Comparison of ENCODE assay signal across 8 cellular contexts in genomic region chr3:196528639-196529233, GRCh38. TPM values are rescaled to one million over a fixed set of nuclear protein-coding genes. Genes with fewer than 3 reads are reported as not detected.
A peak's percentile ranks its signal among the peaks of the same experiment; 100 is the strongest.
DNase-seq lines count a peak whose midpoint lies in the region; ATAC-seq and TF ChIP-seq lines count a peak whose summit lies in the region.

No MANE protein-coding gene starts in this region.

- TF ChIP-seq CTCF in heart right ventricle (IDR thresholded peaks at IDR 0.05): peak; percentile 37 to 92 (median 74)
- TF ChIP-seq CTCF in uterus (IDR thresholded peaks at IDR 0.05): peak; percentile 41 to 71 (median 67)

- peaks cover 3% of the 10 kb centered on the region; the same call in 1 of the 2 replicates for H3K9me3 ChIP-seq in HUES64 (ENCODE audit: insufficient read depth, low read depth, low read length)
- H3K9me3 ChIP-seq in heart right ventricle: peaks cover 0 to 9% (median 0%) of the 10 kb centered on the region in 11 donors
- H3K9me3 ChIP-seq in uterus: no peaks in the 10 kb centered on the region

- H3K27ac ChIP-seq in HUES64 (ENCODE audit: low read depth, low read length) (no peak overlapping the region), heart right ventricle (peak overlapping the region in 3 of 10 donors; percentile 56 to 70 (median 57)), uterus (peak overlapping the region; percentile 8 to 58)

- H3K36me3 Mint-ChIP-seq in activated naive CD8-positive, alpha-beta T cell: no peaks in the 10 kb centered on the region

- in situ Hi-C loops in Caki2 (cut with HindIII; ENCODE audit: low pct_unique_long_range_greater_than_20kb, low sequenced_read_pairs) (no loop called here), SK-MEL-5 (cut with HindIII; ENCODE audit: low pct_unique_long_range_greater_than_20kb, low sequenced_read_pairs) (no loop called here)

- no peaks in the 10 kb centered on the region for H3K27me3 Mint-ChIP-seq in activated naive CD8-positive, alpha-beta T cell

- H3K9me3 Mint-ChIP-seq in activated naive CD8-positive, alpha-beta T cell (ENCODE audit: low read depth): no peaks in the 10 kb centered on the region

- H3K36me3 ChIP-seq in HUES64 (ENCODE audit: insufficient read depth, low read length) (no peaks in the 10 kb centered on the region), heart right ventricle (no peaks in the 10 kb centered on the region), uterus (no peaks in the 10 kb centered on the region)

- H3K4me3 ChIP-seq in HUES64 (ENCODE audit: low read length) (peak overlapping the region; percentile 42), heart right ventricle (peak overlapping the region; percentile 21 to 60 (median 46)), uterus (peak overlapping the region; percentile 22 to 25)

- peaks cover 6% of the 10 kb centered on the region; the same call in 1 of the 2 replicates for H3K4me1 ChIP-seq in HUES64 (ENCODE audit: insufficient read depth, low read length)
- H3K4me1 ChIP-seq in heart right ventricle: peaks cover 0 to 10% (median 3%) of the 10 kb centered on the region in 9 donors
- H3K4me1 ChIP-seq in uterus: no peaks in the 10 kb centered on the region

- H3K27me3 ChIP-seq in HUES64 (ENCODE audit: insufficient read depth, low read length) (no peaks in the 10 kb centered on the region), heart right ventricle (peaks cover 0 to 10% (median 0%) of the 10 kb centered on the region in 7 donors), uterus (no peaks in the 10 kb centered on the region)

- peaks cover 2% of the 10 kb centered on the region for H3K4me1 Mint-ChIP-seq in activated naive CD8-positive, alpha-beta T cell (ENCODE audit: low read depth)

- WGBS in HUES64: 55% methylated on average over 52 of the region's 52 CpGs
- 5% methylated on average over 50 to 52 of the region's 52 CpGs for WGBS in heart right ventricle, 2 donors

- DNase-seq in Caki2 (ENCODE audit: low read depth) (peak; percentile 78), SK-MEL-5 (ENCODE audit: low read depth, low spot score) (peak; percentile 43), heart right ventricle (peak; percentile 32 to 83), putamen (ENCODE audit: low spot score) (peak; percentile 26), uterus (peak; percentile 30 to 68)

- ATAC-seq in GM19463 (IDR thresholded peaks at IDR 0.05; ENCODE audit: unreplicated experiment) (peak; percentile 84), heart right ventricle (peak; percentile 87 to 99 (median 96))

- H3K4me3 Mint-ChIP-seq in activated naive CD8-positive, alpha-beta T cell: peak overlapping the region; percentile 78

- intact Hi-C loops in heart right ventricle (cut with DNase I) (loop anchor here in 2 of 10 donors (5.0 to 10.0 kb wide), 2 partner anchors 159 to 284 kb away; no protein-coding TSS in a partner anchor), uterus (cut with DNase I; ENCODE audit: low total_unique reads) (no loop called here)

- no peak for TF ChIP-seq POLR2A in uterus (IDR thresholded peaks at IDR 0.05)

- H3K27ac Mint-ChIP-seq in activated naive CD8-positive, alpha-beta T cell: peak overlapping the region; percentile 70

- H3K9ac ChIP-seq in HUES64 (ENCODE audit: low read depth, low read length): no peak overlapping the region; the same call in 1 of the 2 replicates

RNA-seq across cellular contexts. Expression of gene SMCO1, which starts 13.6 kb away (rescaled TPM):
- total RNA-seq in Caki2 (2014; rRNA removed; shearing (Covaris generic); ENCODE audit: low replicate concordance): not detected in 2 replicates
- polyA plus RNA-seq in HUES64 (2013, experiment 1 of 2): not detected
- not detected for polyA plus RNA-seq in HUES64 (2013, experiment 2 of 2)
- not detected in 2 replicates for total RNA-seq in SK-MEL-5 (2014; rRNA removed; shearing (Covaris generic))
- polyA plus RNA-seq in SK-MEL-5 (2015; cell fraction: cytosol; rRNA removed): not detected in 2 replicates
- not detected in 2 replicates for polyA plus RNA-seq in SK-MEL-5 (2015; cell fraction: nucleus; rRNA removed)
- total RNA-seq in heart right ventricle: 100 to 1,000 TPM in 2 of 10 donors, 10 to 100 TPM in 8; 18.7 to 143 (median 58.8) TPM
- 10 to 100 TPM in 1 of 2 donors, 1 to 10 TPM in 1; 3.2 to 88.8 TPM for polyA plus RNA-seq in heart right ventricle
- not detected for total RNA-seq in uterus

RNA-seq across cellular contexts. Expression of gene RNF168, which starts 25.2 kb away (rescaled TPM):
- total RNA-seq in Caki2 (2014; rRNA removed; shearing (Covaris generic); ENCODE audit: low replicate concordance): 4.8 and 5.4 TPM in 2 replicates
- polyA plus RNA-seq in HUES64 (2013, experiment 1 of 2): 24.6 TPM
- 25.7 TPM for polyA plus RNA-seq in HUES64 (2013, experiment 2 of 2)
- 7.1 and 7.7 TPM in 2 replicates for total RNA-seq in SK-MEL-5 (2014; rRNA removed; shearing (Covaris generic))
- 3.3 and 5.0 TPM in 2 replicates for polyA plus RNA-seq in SK-MEL-5 (2015; cell fraction: cytosol; rRNA removed)
- 5.4 and 7.7 TPM in 2 replicates for polyA plus RNA-seq in SK-MEL-5 (2015; cell fraction: nucleus; rRNA removed)
- total RNA-seq in heart right ventricle (10 to 100 TPM; 16.0 to 32.8 (median 21.1) TPM), uterus (10 to 100 TPM in 3 of 4 donors, 1 to 10 TPM in 1; 9.4 to 35.2 (median 18.6) TPM)
- 10 to 100 TPM in 1 of 2 donors, 1 to 10 TPM in 1; 6.4 to 11.4 TPM for polyA plus RNA-seq in heart right ventricle

RNA-seq across cellular contexts. Expression of gene WDR53, which starts 39.6 kb away (rescaled TPM):
- total RNA-seq in Caki2 (2014; rRNA removed; shearing (Covaris generic); ENCODE audit: low replicate concordance): 1.3 and 5.8 TPM in 2 replicates
- polyA plus RNA-seq in HUES64 (2013, experiment 1 of 2): 10.7 TPM
- 14.3 TPM for polyA plus RNA-seq in HUES64 (2013, experiment 2 of 2)
- total RNA-seq in SK-MEL-5 (2014; rRNA removed; shearing (Covaris generic)): 6.6 and 7.1 TPM in 2 replicates
- polyA plus RNA-seq in SK-MEL-5 (2015; cell fraction: cytosol; rRNA removed): 5.1 and 10.0 TPM in 2 replicates
- polyA plus RNA-seq in SK-MEL-5 (2015; cell fraction: nucleus; rRNA removed): 10.3 and 24.6 TPM in 2 replicates
- total RNA-seq in heart right ventricle (10 to 100 TPM in 2 of 10 donors, 1 to 10 TPM in 8; 5.8 to 10.8 (median 8.1) TPM), uterus (10 to 100 TPM in 1 of 4 donors, 1 to 10 TPM in 2, under 1 TPM in 1; 0.26 to 10.6 (median 8.8) TPM)
- 10 to 100 TPM in 1 of 2 donors, 1 to 10 TPM in 1; 8.3 to 14.7 TPM for polyA plus RNA-seq in heart right ventricle

RNA-seq across cellular contexts. Expression of gene FBXO45, which starts 39.7 kb away (rescaled TPM):
- total RNA-seq in Caki2 (2014; rRNA removed; shearing (Covaris generic); ENCODE audit: low replicate concordance): 9.9 and 15.4 TPM in 2 replicates
- 11.3 TPM for polyA plus RNA-seq in HUES64 (2013, experiment 1 of 2)
- polyA plus RNA-seq in HUES64 (2013, experiment 2 of 2): 10.9 TPM
- 14.0 and 15.8 TPM in 2 replicates for total RNA-seq in SK-MEL-5 (2014; rRNA removed; shearing (Covaris generic))
- polyA plus RNA-seq in SK-MEL-5 (2015; cell fraction: cytosol; rRNA removed): 9.5 and 13.0 TPM in 2 replicates
- 3.1 and 3.6 TPM in 2 replicates for polyA plus RNA-seq in SK-MEL-5 (2015; cell fraction: nucleus; rRNA removed)
- total RNA-seq in heart right ventricle: 10 to 100 TPM in 1 of 10 donors, 1 to 10 TPM in 9; 4.4 to 10.2 (median 5.9) TPM
- 1 to 10 TPM; 2.0 to 4.8 TPM for polyA plus RNA-seq in heart right ventricle
- total RNA-seq in uterus: 10 to 100 TPM in 1 of 4 donors, 1 to 10 TPM in 3; 5.0 to 25.2 (median 8.9) TPM

Comparison
In these comparisons a context has a peak if more than half of its experiments do, and no peak if none do; other contexts are left out.
1. DNase-seq: peak in every context shown above with its lines; median percentile 78 in Caki2; 58 in heart right ventricle; 49 in uterus; 43 in SK-MEL-5; 26 in putamen.
2. RNA of gene SMCO1, which starts 13.6 kb away (total RNA-seq): 18.7 to 143 TPM in heart right ventricle; not detected in Caki2, not detected in SK-MEL-5 and not detected in uterus; every median in the first group is over 10 times any median in the second.
3. Peak in every context shown above with its lines, with median percentiles within 50 percentile points of each other: H3K4me3 ChIP-seq.